8 cellular contexts compared by ENCODE assay signal in genomic region chr2:42494434-42495233, GRCh38. TPM values are rescaled to one million over a fixed set of nuclear protein-coding genes. Genes with fewer than 3 reads are reported as not detected.
DNase-seq lines count a peak whose midpoint lies in the region; ATAC-seq and TF ChIP-seq lines count a peak whose summit lies in the region.

No MANE protein-coding gene starts in this region.

- in situ Hi-C loops in Caki2 (cut with HindIII; ENCODE audit: low pct_unique_long_range_greater_than_20kb, low sequenced_read_pairs) = no loop called here

- H3K36me3 Mint-ChIP-seq in IgD-negative memory B cell = no peaks in the 10 kb centered on the region
- no peaks in the 10 kb centered on the region for H3K36me3 Mint-ChIP-seq in naive thymus-derived CD4-positive, alpha-beta T cell

- POLR2A ChIA-PET in OCI-LY7 (lab: Charles Lee) = interaction anchor here (0.6 to 1.4 kb wide), 3 partner anchors 12 to 155 kb away, joined by 3 to 4 read pairs (median 4); no protein-coding TSS in a partner anchor
- POLR2A ChIA-PET in naive thymus-derived CD4-positive, alpha-beta T cell (lab: Charles Lee) = interaction anchor here (0.7 to 1.0 kb wide), 3 partner anchors 73 to 1977 kb away, joined by 3 to 5 read pairs (median 4); no protein-coding TSS in a partner anchor

- no peaks in the 10 kb centered on the region for H3K9me3 Mint-ChIP-seq in IgD-negative memory B cell
- H3K9me3 Mint-ChIP-seq in naive thymus-derived CD4-positive, alpha-beta T cell = no peaks in the 10 kb centered on the region

- intact Hi-C loops in OCI-LY7 (cut with micrococcal nuclease; ENCODE audit: unreplicated experiment) = loop anchor here (1.0 to 5.0 kb wide), 5 partner anchors 52 to 278 kb away; partner anchors contain the start of gene MTA3
- intact Hi-C loops in esophagus squamous epithelium (cut with DNase I) = no loop called here
- intact Hi-C loops in naive thymus-derived CD4-positive, alpha-beta T cell (cut with micrococcal nuclease) = loop anchor here (1.0 to 10.0 kb wide), 11 partner anchors 72 to 650 kb away; partner anchors contain the start of genes COX7A2L (in 2 of the 2) and MTA3 (in 1 of the 2)

- peaks cover 0 to 7% (median 5%) of the 10 kb centered on the region in 3 donors for H3K4me1 Mint-ChIP-seq in IgD-negative memory B cell
- H3K4me1 Mint-ChIP-seq in naive thymus-derived CD4-positive, alpha-beta T cell = peaks cover 0 to 18% (median 10%) of the 10 kb centered on the region in 7 donors

- H4K20me1 ChIP-seq in OCI-LY7 (ENCODE audit: insufficient read depth, low read length) = no peaks in the 10 kb centered on the region

- H3K4me3 Mint-ChIP-seq in IgD-negative memory B cell = peak overlapping the region; percentile 82 to 98 (median 94)
- peak overlapping the region; percentile 82 to 99 (median 96) for H3K4me3 Mint-ChIP-seq in naive thymus-derived CD4-positive, alpha-beta T cell

- no peaks in the 10 kb centered on the region for H3K79me2 ChIP-seq in OCI-LY7 (ENCODE audit: insufficient read depth, low read depth, low read length)

- ATAC-seq in GM21515 (IDR thresholded peaks at IDR 0.05; ENCODE audit: unreplicated experiment) = peak; percentile 60
- ATAC-seq in naive thymus-derived CD4-positive, alpha-beta T cell = peak; percentile 74

- peak overlapping the region; percentile 65 to 77 (median 76) for H3K27ac Mint-ChIP-seq in IgD-negative memory B cell
- H3K27ac Mint-ChIP-seq in naive thymus-derived CD4-positive, alpha-beta T cell = peak overlapping the region; percentile 37 to 93 (median 83)

- TF ChIP-seq CTCF in OCI-LY7 (conservative IDR thresholded peaks at IDR 0.05; ENCODE audit: low read length) (peak; percentile 98), esophagus squamous epithelium (IDR thresholded peaks at IDR 0.05) (peak; percentile 62 to 88 (median 76))

- H3K4me3 ChIP-seq in OCI-LY7 (ENCODE audit: low read depth, low read length, poor library complexity, severe bottlenecking) = peak overlapping the region; percentile 72
- H3K4me3 ChIP-seq in esophagus squamous epithelium = peak overlapping the region; percentile 53 to 80 (median 58)
- peak overlapping the region; percentile 60 for H3K4me3 ChIP-seq in naive thymus-derived CD4-positive, alpha-beta T cell (ENCODE audit: low read length)

- peaks cover 10% of the 10 kb centered on the region for H3K4me1 ChIP-seq in OCI-LY7 (ENCODE audit: insufficient read depth, low read length, poor library complexity, severe bottlenecking)
- H3K4me1 ChIP-seq in esophagus squamous epithelium = peaks cover 0 to 26% (median 10%) of the 10 kb centered on the region in 3 donors
- H3K4me1 ChIP-seq in naive thymus-derived CD4-positive, alpha-beta T cell (ENCODE audit: control insufficient read depth in 2 of 2, insufficient read depth in 2 of 2, low read length in 2 of 2) = peaks cover 0 to 10% of the 10 kb centered on the region in 2 donors

- BruUV-seq in OCI-LY7 (replicated peaks; lab: Mats Ljungman, UMichigan) = no TSS peak

- CTCF ChIA-PET in OCI-LY7 (lab: Charles Lee; ENCODE audit: unreplicated experiment) = no interaction called here
- CTCF ChIA-PET in naive thymus-derived CD4-positive, alpha-beta T cell (lab: Charles Lee) = interaction anchor here (0.6 to 4.0 kb wide), 8 partner anchors 32 to 1906 kb away, joined by 3 to 21 read pairs (median 4); no protein-coding TSS in a partner anchor

- TF ChIP-seq POLR2A in esophagus squamous epithelium (IDR thresholded peaks at IDR 0.05) = peak in 1 of 4 donors; percentile 15

- peak overlapping the region; percentile 93 for H2AFZ ChIP-seq in OCI-LY7 (ENCODE audit: low read length)

- no peaks in the 10 kb centered on the region for H3K36me3 ChIP-seq in OCI-LY7 (ENCODE audit: insufficient read depth, low read length)
- H3K36me3 ChIP-seq in esophagus squamous epithelium = no peaks in the 10 kb centered on the region
- no peaks in the 10 kb centered on the region for H3K36me3 ChIP-seq in naive thymus-derived CD4-positive, alpha-beta T cell (ENCODE audit: control insufficient read depth in 2 of 3, insufficient read depth in 3 of 3, low read length in 3 of 3)

- H3K9me3 ChIP-seq in OCI-LY7 (ENCODE audit: low read length) (no peaks in the 10 kb centered on the region), esophagus squamous epithelium (no peaks in the 10 kb centered on the region)
- H3K9me3 ChIP-seq in naive thymus-derived CD4-positive, alpha-beta T cell (ENCODE audit: control insufficient read depth in 2 of 3, low read length in 3 of 3) = no peaks in the 10 kb centered on the region

- H3K4me2 ChIP-seq in OCI-LY7 (ENCODE audit: low read length) = peak overlapping the region; percentile 93

- H3K27me3 ChIP-seq in esophagus squamous epithelium = peaks cover 0 to 36% (median 0%) of the 10 kb centered on the region in 4 donors
- H3K27me3 ChIP-seq in naive thymus-derived CD4-positive, alpha-beta T cell (ENCODE audit: control insufficient read depth in 2 of 2, insufficient read depth in 2 of 2, low read length in 2 of 2) = no peaks in the 10 kb centered on the region

- peak; percentile 84 for DNase-seq in Caki2 (ENCODE audit: low read depth)
- peak; percentile 88 for DNase-seq in OCI-LY7 (ENCODE audit: low spot score)
- DNase-seq in activated T-cell treated with anti-CD3 and anti-CD28 coated beads for 48 hours (ENCODE audit: low read depth) = peak; percentile 71
- DNase-seq in esophagus squamous epithelium (lab: John Stamatoyannopoulos, UW) = no peak
- peak; percentile 60 to 83 (median 77) for DNase-seq in naive thymus-derived CD4-positive, alpha-beta T cell
- peak; percentile 43 to 56 for DNase-seq in stimulated activated CD8-positive, alpha-beta memory T cell treated with anti-CD3 and anti-CD28 coated beads, Interleukin-7, amount 100 ng/mL, for 48 hours (ENCODE audit: extremely low read depth in 1 of 2, low read depth in 1 of 2)

- peak overlapping the region; percentile 26 for H3K27ac ChIP-seq in OCI-LY7 (ENCODE audit: low read depth, low read length, poor library complexity, severe bottlenecking)
- H3K27ac ChIP-seq in esophagus squamous epithelium = peak overlapping the region; percentile 47 to 63 (median 52)
- peak overlapping the region; percentile 51 for H3K27ac ChIP-seq in naive thymus-derived CD4-positive, alpha-beta T cell (ENCODE audit: low read depth, low read length)

- H3K27me3 Mint-ChIP-seq in IgD-negative memory B cell = peaks cover 25% of the 10 kb centered on the region
- H3K27me3 Mint-ChIP-seq in naive thymus-derived CD4-positive, alpha-beta T cell = peaks cover 0 to 48% (median 5%) of the 10 kb centered on the region in 5 donors

- whole genome bisulfite sequencing in esophagus squamous epithelium, 2 donors = 0 to 1% methylated on average over 8 to 59 of the region's 59 CpGs

- H3K9me2 ChIP-seq in OCI-LY7 (ENCODE audit: insufficient read depth, low read length) = no peaks in the 10 kb centered on the region

RNA-seq across cellular contexts. Expression of gene KCNG3, which starts 0.9 kb away (rescaled TPM):
- 0.51 and 1.9 TPM in 2 replicates for total RNA-seq in Caki2 (2014; rRNA removed; shearing (Covaris generic); ENCODE audit: low replicate concordance)
- not detected for polyA plus RNA-seq in IgD-negative memory B cell
- total RNA-seq in OCI-LY7 (2014; rRNA removed; shearing (Covaris generic)) = 0.18 and 0.19 TPM in 2 replicates
- total RNA-seq in OCI-LY7 (2022) (0.08 and 0.17 TPM in 2 replicates), esophagus squamous epithelium (under 1 TPM; 0.09 to 0.38 (median 0.29) TPM)
- total RNA-seq in naive thymus-derived CD4-positive, alpha-beta T cell = under 1 TPM in 4 of 5 experiments, not detected in 1; 0.08 to 0.48 (median 0.14) TPM
- under 1 TPM in 1 of 2 donors, not detected in 1; 0.08 TPM for polyA plus RNA-seq in naive thymus-derived CD4-positive, alpha-beta T cell
